Comparison of ENCODE assay signal across 23 cellular contexts in the genomic region with DNA sequence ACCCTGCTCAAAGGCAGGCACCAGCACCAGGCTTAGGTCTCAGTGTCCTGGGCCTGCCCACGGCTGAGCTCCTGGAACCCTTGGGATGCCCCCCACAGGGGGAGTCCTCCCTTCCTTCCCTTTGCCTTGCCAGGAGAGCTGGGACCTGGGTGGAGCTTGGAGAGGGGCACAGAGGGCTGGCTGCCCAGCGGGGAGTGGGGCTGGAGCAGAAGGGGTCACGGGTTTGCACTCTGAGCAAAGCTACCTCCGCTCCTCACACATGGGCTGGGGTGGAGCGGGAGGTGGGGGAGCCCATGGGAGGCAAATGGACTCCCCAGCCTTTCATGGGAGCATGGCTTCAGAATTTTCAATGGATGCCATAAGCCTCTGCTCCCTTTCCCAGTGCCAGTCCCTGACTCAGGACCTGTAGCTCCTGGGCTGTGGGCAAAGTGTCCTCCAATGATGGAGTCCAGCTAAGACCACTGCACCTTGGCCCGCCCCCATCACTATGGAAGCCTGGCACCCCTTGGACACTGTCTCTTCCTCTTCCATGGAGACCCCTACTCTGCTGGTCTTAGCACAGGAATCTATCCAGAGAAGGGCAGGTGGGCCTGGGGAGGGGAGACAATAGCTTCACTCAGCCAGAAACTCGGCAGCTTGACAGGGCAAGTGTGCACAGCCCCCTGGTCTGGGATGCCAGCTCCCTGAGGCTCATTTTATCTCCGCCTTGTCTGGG. TPM values are rescaled to one million over a fixed set of nuclear protein-coding genes. Genes with fewer than 3 reads are reported as not detected.
A peak's percentile ranks its signal among the peaks of the same experiment; 100 is the strongest.
DNase-seq lines count a peak whose midpoint lies in the region; ATAC-seq and TF ChIP-seq lines count a peak whose summit lies in the region.
"Had no signal": no experiment of that assay in that cellular context is flagged by ENCODE, and none has a peak within 500 bp of the region (broad histone marks: within the 10 kb centered on the region; RNA-seq: fewer than 3 reads in every experiment).

No MANE protein-coding gene starts in this region.

- no peaks in the 10 kb centered on the region for H3K79me1 ChIP-seq in neuronal stem cell (ENCODE audit: low read depth, low read length)

- no peak overlapping the region for H4K91ac ChIP-seq in neuronal stem cell (ENCODE audit: low read depth, low read length, poor library complexity)

- no peaks in the 10 kb centered on the region for H3K9me3 Mint-ChIP-seq in activated naive CD4-positive, alpha-beta T cell treated with anti-CD3 and anti-CD28 coated beads, Interleukin-2, amount 50 U/mL, for 24 hours
- H3K9me3 Mint-ChIP-seq in activated T-cell treated with anti-CD3 and anti-CD28 coated beads, Interleukin-2, amount 50 U/mL, for 4 hours, result no peaks in the 10 kb centered on the region
- H3K9me3 Mint-ChIP-seq: activated CD4-positive, alpha-beta memory T cell treated with anti-CD3 and anti-CD28 coated beads, Interleukin-2, amount 10 ng/mL, durations not matched to agents 7 days and 5 days had no signal

- H3K18ac ChIP-seq in neuronal stem cell (ENCODE audit: low read length), result peak overlapping the region; percentile 82

- peaks cover 19% of the 10 kb centered on the region for H3K36me3 ChIP-seq in left ventricle myocardium inferior
- no peaks in the 10 kb centered on the region for H3K36me3 ChIP-seq in neuronal stem cell (replicated peaks in 1 of 2; ENCODE audit: control insufficient read depth in 2 of 2, insufficient read depth in 2 of 2, low read length in 2 of 2)
- peaks cover 23 to 38% (median 23%) of the 10 kb centered on the region in 3 donors for H3K36me3 ChIP-seq in tibial artery

- intact Hi-C loops in left ventricle myocardium inferior (cut with micrococcal nuclease), result loop anchor here (10.0 kb wide), 1 partner anchor 197 kb away; no protein-coding TSS in a partner anchor
- intact Hi-C loops in tibial artery (cut with DNase I; ENCODE audit: low total_unique reads), result no loop called here

- peak overlapping the region; percentile 68 for H3K27ac Mint-ChIP-seq in activated naive CD4-positive, alpha-beta T cell treated with anti-CD3 and anti-CD28 coated beads, Interleukin-2, amount 50 U/mL, for 24 hours
- H3K27ac Mint-ChIP-seq: activated CD4-positive, alpha-beta memory T cell treated with anti-CD3 and anti-CD28 coated beads, Interleukin-2, amount 10 ng/mL, durations not matched to agents 7 days and 5 days had no signal

- H3K4me1 ChIP-seq in left ventricle myocardium inferior, result peaks cover 86% of the 10 kb centered on the region
- peaks cover 7 to 21% of the 10 kb centered on the region in 2 donors for H3K4me1 ChIP-seq in neuronal stem cell (ENCODE audit: control insufficient read depth in 2 of 2, insufficient read depth in 1 of 2, low read depth in 1 of 2, low read length in 2 of 2)
- peaks cover 0 to 18% (median 11%) of the 10 kb centered on the region in 4 donors for H3K4me1 ChIP-seq in tibial artery

- H3K9me3 ChIP-seq in left ventricle myocardium inferior (replicated peaks) (no peaks in the 10 kb centered on the region), neuronal stem cell (replicated peaks in 1 of 2; ENCODE audit: control insufficient read depth in 2 of 2, insufficient read depth in 1 of 2, low read depth in 1 of 2, low read length in 2 of 2) (no peaks in the 10 kb centered on the region), tibial artery (no peaks in the 10 kb centered on the region)
- H3K9me3 ChIP-seq: body of pancreas had no signal

- peak overlapping the region; percentile 21 for H2AFZ ChIP-seq in neuronal stem cell (ENCODE audit: low read length)

- peak overlapping the region; percentile 29 for H3K23ac ChIP-seq in neuronal stem cell (ENCODE audit: low read depth, low read length, poor library complexity)

- H3K4me3 Mint-ChIP-seq in activated naive CD4-positive, alpha-beta T cell treated with anti-CD3 and anti-CD28 coated beads, Interleukin-2, amount 50 U/mL, for 24 hours, result no peak overlapping the region
- no peak overlapping the region for H3K4me3 Mint-ChIP-seq in activated T-cell treated with anti-CD3 and anti-CD28 coated beads, Interleukin-2, amount 50 U/mL, for 4 hours
- H3K4me3 Mint-ChIP-seq: activated CD4-positive, alpha-beta memory T cell treated with anti-CD3 and anti-CD28 coated beads, Interleukin-2, amount 10 ng/mL, durations not matched to agents 7 days and 5 days had no signal

- H3K27ac ChIP-seq in left ventricle myocardium inferior (replicated peaks) (peak overlapping the region; percentile 94), neuronal stem cell (replicated peaks; ENCODE audit: low read length) (no peak overlapping the region), tibial artery (peak overlapping the region; percentile 45 to 96), substantia nigra (ENCODE audit: low read depth, low read length, poor library complexity, severe bottlenecking) (no peak overlapping the region)
- H3K27ac ChIP-seq: 22Rv1, body of pancreas had no signal

- ATAC-seq in activated T-cell treated with anti-CD3 and anti-CD28 coated beads, Interleukin-2, amount 50 U/mL, for 4 hours, result no peak
- ATAC-seq: body of pancreas, HCT116, K562 had no signal

- TF ChIP-seq CTCF in left ventricle myocardium inferior (IDR thresholded peaks at IDR 0.05; ENCODE audit: borderline replicate concordance), result no peak
- TF ChIP-seq CTCF in tibial artery (IDR thresholded peaks at IDR 0.05), result no peak

- peak overlapping the region; percentile 90 for H2AK5ac ChIP-seq in neuronal stem cell (ENCODE audit: low read depth, low read length)

- peaks cover 6% of the 10 kb centered on the region for H3K4me1 Mint-ChIP-seq in activated naive CD4-positive, alpha-beta T cell treated with anti-CD3 and anti-CD28 coated beads, Interleukin-2, amount 50 U/mL, for 24 hours
- H3K4me1 Mint-ChIP-seq in activated T-cell treated with anti-CD3 and anti-CD28 coated beads, Interleukin-2, amount 50 U/mL, for 4 hours (ENCODE audit: low read depth), result peaks cover 11% of the 10 kb centered on the region

- no peaks in the 10 kb centered on the region for H3K27me3 Mint-ChIP-seq in activated naive CD4-positive, alpha-beta T cell treated with anti-CD3 and anti-CD28 coated beads, Interleukin-2, amount 50 U/mL, for 24 hours
- H3K27me3 Mint-ChIP-seq in activated T-cell treated with anti-CD3 and anti-CD28 coated beads, Interleukin-2, amount 50 U/mL, for 4 hours (ENCODE audit: low read depth), result no peaks in the 10 kb centered on the region
- H3K27me3 Mint-ChIP-seq: activated CD4-positive, alpha-beta memory T cell treated with anti-CD3 and anti-CD28 coated beads, Interleukin-2, amount 10 ng/mL, durations not matched to agents 7 days and 5 days had no signal

- no peak overlapping the region for H4K8ac ChIP-seq in neuronal stem cell (ENCODE audit: low read depth, low read length)

- no peaks in the 10 kb centered on the region for H3K36me3 Mint-ChIP-seq in activated naive CD4-positive, alpha-beta T cell treated with anti-CD3 and anti-CD28 coated beads, Interleukin-2, amount 50 U/mL, for 24 hours
- H3K36me3 Mint-ChIP-seq in activated T-cell treated with anti-CD3 and anti-CD28 coated beads, Interleukin-2, amount 50 U/mL, for 4 hours (ENCODE audit: insufficient read depth), result no peaks in the 10 kb centered on the region

- no CpG with 5 or more reads among the region's 8 CpGs for WGBS in neuronal stem cell (ENCODE audit: extremely low coverage in 2 of 2, insufficient read length in 2 of 2, insufficient replicate concordance in 1 of 2), 2 donors

- H3K4ac ChIP-seq in neuronal stem cell (ENCODE audit: low read length), result no peak overlapping the region

- peak overlapping the region; percentile 66 for H2BK120ac ChIP-seq in neuronal stem cell (ENCODE audit: low read depth, low read length)

- peak overlapping the region; percentile 9 for H3K9ac ChIP-seq in neuronal stem cell (ENCODE audit: low read depth, low read length, poor library complexity)

- no peak overlapping the region for H3K14ac ChIP-seq in neuronal stem cell (ENCODE audit: low read length)

- H3K4me2 ChIP-seq in neuronal stem cell (ENCODE audit: insufficient read depth, low read length, poor library complexity, severe bottlenecking), result no peak overlapping the region

- H2BK5ac ChIP-seq in neuronal stem cell (ENCODE audit: low read length), result no peak overlapping the region

- no peak for DNase-seq in activated naive CD4-positive, alpha-beta T cell treated with anti-CD3 and anti-CD28 coated beads, Interleukin-2, amount 50 U/mL, for 16 hours
- DNase-seq in left ventricle myocardium inferior (no peak), neuronal stem cell (ENCODE audit: low spot score) (no peak), tibial artery (no peak), substantia nigra (lab: John Stamatoyannopoulos, UW) (no peak), nucleus accumbens (lab: John Stamatoyannopoulos, UW) (no peak)
- no peak for DNase-seq in activated T-cell treated with anti-CD3 and anti-CD28 coated beads, Interleukin-2, amount 50 U/mL, for 4 hours
- DNase-seq: activated CD4-positive, alpha-beta memory T cell treated with anti-CD3 and anti-CD28 coated beads, Interleukin-2, amount 10 ng/mL, durations not matched to agents 7 days and 5 days; body of pancreas; glutamatergic neuron; kidney glomerular epithelial cell; NCI-H1105 treated with DMSO at 0.1 percent for 48 hours; NCI-H1930; NCI-H69; T-helper 1 cell had no signal

- H3K27me3 ChIP-seq in left ventricle myocardium inferior (ENCODE audit: low read depth) (peaks cover 37% of the 10 kb centered on the region), neuronal stem cell (ENCODE audit: control insufficient read depth in 3 of 3, insufficient read depth in 3 of 3, low read depth in 1 of 3, low read length in 3 of 3) (no peaks in the 10 kb centered on the region), tibial artery (no peaks in the 10 kb centered on the region)
- H3K27me3 ChIP-seq: body of pancreas had no signal

- H2BK15ac ChIP-seq in neuronal stem cell (ENCODE audit: low read length), result no peak overlapping the region

- H3K4me3 ChIP-seq in left ventricle myocardium inferior, result no peak overlapping the region
- H3K4me3 ChIP-seq in neuronal stem cell (ENCODE audit: low read length in 2 of 2), result no peak overlapping the region
- no peak overlapping the region for H3K4me3 ChIP-seq in tibial artery
- H3K4me3 ChIP-seq: body of pancreas, K562 had no signal

- no peak overlapping the region for H2BK12ac ChIP-seq in neuronal stem cell (ENCODE audit: low read length)

RNA-seq across cellular contexts. Expression of a gene that starts 39.9 kb away (rescaled TPM):
- 1,542 TPM for total RNA-seq in left ventricle myocardium inferior
- polyA plus RNA-seq in neuronal stem cell (2013, experiment 1 of 2), result 0.08 TPM
- 0.11 TPM for polyA plus RNA-seq in neuronal stem cell (2013, experiment 2 of 2)
- under 1 TPM in 2 of 3 donors, not detected in 1; 0.03 to 0.24 TPM for total RNA-seq in activated T-cell treated with anti-CD3 and anti-CD28 coated beads, Interleukin-2, amount 50 U/mL, for 4 hours
- total RNA-seq: K562 had no signal

RNA-seq across cellular contexts. Expression of a gene that starts 48.2 kb away (rescaled TPM):
- 43.8 TPM for total RNA-seq in left ventricle myocardium inferior
- 24.6 TPM for polyA plus RNA-seq in neuronal stem cell (2013, experiment 1 of 2)
- 25.2 TPM for polyA plus RNA-seq in neuronal stem cell (2013, experiment 2 of 2)
- total RNA-seq in activated T-cell treated with anti-CD3 and anti-CD28 coated beads, Interleukin-2, amount 50 U/mL, for 4 hours, result 1 to 10 TPM; 6.0 to 8.5 (median 7.6) TPM

RNA-seq across cellular contexts. Expression of a gene that starts 53.9 kb away (rescaled TPM):
- 0.25 TPM for total RNA-seq in left ventricle myocardium inferior
- not detected for polyA plus RNA-seq in neuronal stem cell (2013, experiment 1 of 2)
- not detected for polyA plus RNA-seq in neuronal stem cell (2013, experiment 2 of 2)
- not detected for total RNA-seq in activated T-cell treated with anti-CD3 and anti-CD28 coated beads, Interleukin-2, amount 50 U/mL, for 4 hours
- total RNA-seq: activated CD4-positive, alpha-beta memory T cell treated with anti-CD3 and anti-CD28 coated beads, Interleukin-2, amount 10 ng/mL, durations not matched to agents 7 days and 5 days; body of pancreas; cerebellum; K562; MCF 10A; SK-MEL-5; urinary bladder had no signal
- polyA plus RNA-seq: K562 had no signal

Comparison
In these comparisons a context has a peak if more than half of its experiments do, and no peak if none do; other contexts are left out.
1. H3K27ac ChIP-seq: peak in left ventricle myocardium inferior (single experiment) and tibial artery (2 of 2); none in neuronal stem cell (single experiment) and substantia nigra (single experiment).
2. RNA of a gene that starts 39.9 kb away (total RNA-seq): 1,542 TPM in left ventricle myocardium inferior (single experiment); 0.03 to 0.24 TPM in activated T-cell treated with anti-CD3 and anti-CD28 coated beads, Interleukin-2, amount 50 U/mL, for 4 hours; every median in the first group is over 1,000 times any median in the second.